Comparison of ENCODE assay signal across 8 cellular contexts in the genomic region with DNA sequence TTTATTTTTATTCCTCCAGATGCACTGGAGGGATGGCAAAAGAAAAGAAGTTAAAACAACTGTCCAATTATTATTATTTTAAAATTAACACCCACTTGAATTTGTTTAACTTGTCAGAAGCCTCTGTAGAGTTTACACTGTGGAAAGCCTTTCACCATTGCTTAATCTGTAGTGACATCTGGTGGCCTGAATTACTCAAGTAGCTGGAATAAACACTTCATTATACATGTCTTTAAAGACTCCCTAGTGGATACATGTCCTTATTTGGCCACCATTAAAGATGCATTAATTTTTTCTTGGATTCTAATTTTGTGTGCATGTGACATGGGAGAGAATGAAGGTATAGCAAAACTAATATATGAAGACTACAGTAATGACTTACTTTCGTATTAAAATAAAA.
DNase-seq lines count a peak whose midpoint lies in the region; ATAC-seq, FAIRE-seq and TF ChIP-seq lines count a peak whose summit lies in the region.

No MANE protein-coding gene starts in this region.

- no peak overlapping the region for H3K4me3 ChIP-seq in heart left ventricle
- H3K4me3 ChIP-seq in right cardiac atrium (ENCODE audit: low read length), result no peak overlapping the region
- no peak overlapping the region for H3K4me3 ChIP-seq in WERI-Rb-1 (ENCODE audit: low read depth, low read length)
- H3K4me3 ChIP-seq in kidney (ENCODE audit: low read length in 2 of 2), result no peak overlapping the region

- WGBS in heart left ventricle, 4 donors, result 78 to 88% (median 82%) methylated on average over 1 of the region's 1 CpG
- WGBS in right cardiac atrium, result 76% methylated on average over 1 of the region's 1 CpG

- H3K27me3 ChIP-seq in heart left ventricle (no peaks in the 10 kb centered on the region), right cardiac atrium (ENCODE audit: control insufficient read depth, insufficient read depth) (no peaks in the 10 kb centered on the region), WERI-Rb-1 (ENCODE audit: insufficient read depth, low read depth, severe bottlenecking) (no peaks in the 10 kb centered on the region)

- H3K27ac ChIP-seq in heart left ventricle, result no peak overlapping the region
- no peak overlapping the region for H3K27ac ChIP-seq in right cardiac atrium (ENCODE audit: low read length)
- no peak overlapping the region for H3K27ac ChIP-seq in WERI-Rb-1
- H3K27ac ChIP-seq in kidney (ENCODE audit: low read depth in 2 of 2, low read length in 2 of 2), result no peak overlapping the region

- H3K9ac ChIP-seq in kidney (ENCODE audit: low read length in 2 of 2), result no peak overlapping the region

- DNase-seq in heart left ventricle (no peak), right cardiac atrium (no peak), NCI-H1048 (lab: John Stamatoyannopoulos, UW) (peak; percentile 37), WERI-Rb-1 (peak; percentile 15), kidney (no peak), occipital lobe (lab: John Stamatoyannopoulos, UW) (no peak)
- no peak for DNase-seq in activated effector memory CD4-positive, alpha-beta T cell treated with Interleukin-2 at 50 U/mL for 16 hours

- H3K4me1 ChIP-seq in heart left ventricle (no peaks in the 10 kb centered on the region), right cardiac atrium (ENCODE audit: control insufficient read depth, insufficient read depth, low read length) (no peaks in the 10 kb centered on the region), kidney (ENCODE audit: control insufficient read depth in 1 of 2, insufficient read depth in 1 of 2, low read depth in 1 of 2, low read length in 2 of 2) (no peaks in the 10 kb centered on the region)

- intact Hi-C loops in heart left ventricle (cut with DNase I), result no loop called here
- intact Hi-C loops in right cardiac atrium (cut with DNase I), result no loop called here
- intact Hi-C loops in kidney (cut with DNase I), result no loop called here

- FAIRE-seq in kidney (lab: Jason Lieb, UNC), result peak; percentile 71

- no peaks in the 10 kb centered on the region for H3K9me3 ChIP-seq in heart left ventricle
- no peaks in the 10 kb centered on the region for H3K9me3 ChIP-seq in right cardiac atrium (ENCODE audit: control insufficient read depth, low read length)
- H3K9me3 ChIP-seq in WERI-Rb-1 (ENCODE audit: severe bottlenecking), result no peaks in the 10 kb centered on the region
- H3K9me3 ChIP-seq in kidney (ENCODE audit: control insufficient read depth in 1 of 2, low read length in 2 of 2), result no peaks in the 10 kb centered on the region

- TF ChIP-seq POLR2A in heart left ventricle (IDR thresholded peaks at IDR 0.05), result no peak

- peak in 1 of 4 donors; percentile 41 for ATAC-seq in heart left ventricle
- ATAC-seq in right cardiac atrium, result no peak
- ATAC-seq in GM21576 (IDR thresholded peaks at IDR 0.05; ENCODE audit: unreplicated experiment), result no peak

- H3K36me3 ChIP-seq in heart left ventricle (no peaks in the 10 kb centered on the region), WERI-Rb-1 (no peaks in the 10 kb centered on the region), kidney (ENCODE audit: control insufficient read depth in 1 of 2, insufficient read depth in 2 of 2, low read length in 2 of 2) (no peaks in the 10 kb centered on the region)

- TF ChIP-seq CTCF in heart left ventricle (IDR thresholded peaks at IDR 0.05) (peak in 9 of 12 donors; percentile 20 to 54 (median 49)), WERI-Rb-1 (IDR thresholded peaks at IDR 0.05; ENCODE audit: low read depth, low read length) (peak; percentile 22; the same call in 1 of the 2 replicates), kidney (IDR thresholded peaks at IDR 0.05; ENCODE audit: borderline replicate concordance, extremely low read depth, insufficient read depth) (peak; percentile 48)

Comparison
In these comparisons a context has a peak if more than half of its experiments do, and no peak if none do; other contexts are left out.
1. DNase-seq: peak in NCI-H1048 (single experiment) and WERI-Rb-1 (single experiment); none in heart left ventricle (0 of 5), right cardiac atrium (0 of 3), kidney (single experiment), activated effector memory CD4-positive, alpha-beta T cell treated with Interleukin-2 at 50 U/mL for 16 hours (single experiment) and occipital lobe (single experiment).
2. Peak in every context shown above with its lines, with median percentiles within 50 percentile points of each other: CTCF ChIP-seq.